ENCODE assay signal across 30 cellular contexts in the genomic region with DNA sequence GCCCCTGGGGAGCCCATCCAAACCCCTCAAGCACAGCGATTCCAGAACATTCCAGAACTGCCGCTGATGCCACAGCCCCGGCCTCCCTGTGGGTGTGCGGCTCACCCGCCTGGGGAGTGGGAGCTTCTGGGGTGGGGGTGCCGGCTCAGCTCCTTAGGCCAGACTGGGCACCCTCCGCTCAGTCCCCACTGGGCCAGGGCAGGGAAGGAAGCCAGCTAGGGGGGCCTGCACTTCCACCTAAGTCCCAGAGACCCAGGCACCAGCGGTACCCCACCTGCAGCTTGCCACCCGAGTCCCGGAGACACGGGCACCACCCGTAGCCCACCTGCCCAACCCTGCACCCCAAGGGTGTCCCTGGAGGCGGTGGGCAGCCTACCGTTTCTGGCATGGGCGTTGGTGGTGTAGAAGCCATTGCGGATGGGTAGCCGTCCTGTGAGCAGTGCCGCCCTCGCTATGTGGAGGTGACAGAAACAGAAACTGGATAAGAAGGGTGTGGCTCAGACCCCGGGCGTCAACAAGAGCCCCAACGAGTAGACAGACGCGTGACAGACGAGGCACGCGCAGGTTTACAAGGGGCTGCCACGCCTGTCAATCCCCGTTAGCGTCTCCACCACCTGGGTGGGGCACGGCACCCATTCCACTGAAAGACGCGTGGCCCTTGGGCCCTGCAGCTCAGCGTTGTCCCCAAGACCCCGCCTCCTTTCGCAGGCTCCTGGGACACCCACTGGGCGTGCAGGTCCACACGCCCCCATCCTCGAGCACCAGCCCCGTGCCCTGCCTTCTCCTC. TPM values are rescaled to one million over a fixed set of nuclear protein-coding genes. Genes with fewer than 3 reads are reported as not detected.
"Had no signal": no experiment of that assay in that cellular context is flagged by ENCODE, and none has a peak within 500 bp of the region (broad histone marks: within the 10 kb centered on the region; RNA-seq: fewer than 3 reads in every experiment).

No MANE protein-coding gene starts in this region.

- H3K9me3 Mint-ChIP-seq: activated CD4-positive, alpha-beta T cell treated with anti-CD3 and anti-CD28 coated beads, Interleukin-2, amount 10 ng/mL, durations not matched to agents 24 days and 14 days; activated CD8-positive, alpha-beta T cell treated with anti-CD3 and anti-CD28 coated beads for 36 hours; activated naive CD4-positive, alpha-beta T cell treated with anti-CD3 and anti-CD28 coated beads, Interleukin-2, amount 10 ng/mL, durations not matched to agents 7 days and 5 days; activated naive CD8-positive, alpha-beta T cell treated with anti-CD3 and anti-CD28 coated beads, Interleukin-2, amount 50 U/mL, for 24 hours; activated T-cell treated with anti-CD3 and anti-CD28 coated beads, Interleukin-2, amount 50 U/mL, for 4 hours; activated T-helper 1 cell treated with anti-CD3 and anti-CD28 coated beads, Interleukin-12 subunit alpha, Interleukin-12 subunit beta, Interleukin-2, Interleukin-4 antibody, amounts not matched to agents 30 ng/mL and 10 ng/mL and 1 ng/mL, durations not matched to agents 14 hours and 24 hours and 36 hours; brain; T-helper 1 cell treated with Interleukin-12 subunit alpha and Interleukin-12 subunit beta and Interleukin-4 antibody, amounts not matched to agents 30 μg/mL and 1 μg/mL, for 36 hours; T-helper 2 cell treated with Interferon-gamma antibody and Interleukin-4, amounts not matched to agents 5 μg/mL and 100 μg/mL, for 36 hours had no signal

- H3K4me1 Mint-ChIP-seq: activated CD4-positive, alpha-beta T cell treated with anti-CD3 and anti-CD28 coated beads, Interleukin-2, amount 10 ng/mL, durations not matched to agents 24 days and 14 days; activated naive CD4-positive, alpha-beta T cell treated with anti-CD3 and anti-CD28 coated beads, Interleukin-2, amount 10 ng/mL, durations not matched to agents 7 days and 5 days; activated naive CD8-positive, alpha-beta T cell treated with anti-CD3 and anti-CD28 coated beads, Interleukin-2, amount 50 U/mL, for 24 hours had no signal

- ATAC-seq: activated CD8-positive, alpha-beta T cell treated with anti-CD3 and anti-CD28 coated beads for 36 hours; activated naive CD8-positive, alpha-beta T cell treated with anti-CD3 and anti-CD28 coated beads, Interleukin-2, amount 50 U/mL, for 24 hours; activated T-cell treated with anti-CD3 and anti-CD28 coated beads, Interleukin-2, amount 50 U/mL, for 4 hours; Panc1 had no signal

- H3K36me3 ChIP-seq: SJCRH30 had no signal

- H3K9me3 ChIP-seq: SJCRH30 had no signal

- H3K27me3 Mint-ChIP-seq: activated CD4-positive, alpha-beta T cell treated with anti-CD3 and anti-CD28 coated beads, Interleukin-2, amount 10 ng/mL, durations not matched to agents 24 days and 14 days; activated CD8-positive, alpha-beta T cell treated with anti-CD3 and anti-CD28 coated beads for 36 hours; activated naive CD4-positive, alpha-beta T cell treated with anti-CD3 and anti-CD28 coated beads, Interleukin-2, amount 10 ng/mL, durations not matched to agents 7 days and 5 days; activated naive CD8-positive, alpha-beta T cell; activated naive CD8-positive, alpha-beta T cell treated with anti-CD3 and anti-CD28 coated beads, Interleukin-2, amount 50 U/mL, for 24 hours; brain had no signal

- H3K27ac ChIP-seq: SJCRH30, SK-N-MC had no signal

- H3K36me3 Mint-ChIP-seq: activated naive CD8-positive, alpha-beta T cell; brain had no signal

- H3K4me1 ChIP-seq: SJCRH30 had no signal

- H3K27ac Mint-ChIP-seq: activated CD4-positive, alpha-beta T cell treated with anti-CD3 and anti-CD28 coated beads, Interleukin-2, amount 10 ng/mL, durations not matched to agents 24 days and 14 days; activated CD8-positive, alpha-beta T cell treated with anti-CD3 and anti-CD28 coated beads for 36 hours; activated naive CD4-positive, alpha-beta T cell treated with anti-CD3 and anti-CD28 coated beads, Interleukin-2, amount 10 ng/mL, durations not matched to agents 7 days and 5 days; activated naive CD8-positive, alpha-beta T cell; activated naive CD8-positive, alpha-beta T cell treated with anti-CD3 and anti-CD28 coated beads, Interleukin-2, amount 50 U/mL, for 24 hours; activated T-helper 1 cell treated with anti-CD3 and anti-CD28 coated beads, Interleukin-12 subunit alpha, Interleukin-12 subunit beta, Interleukin-2, Interleukin-4 antibody, amounts not matched to agents 30 ng/mL and 10 ng/mL and 1 ng/mL, durations not matched to agents 14 hours and 24 hours and 36 hours; brain; T-helper 1 cell treated with Interleukin-12 subunit alpha and Interleukin-12 subunit beta and Interleukin-4 antibody, amounts not matched to agents 30 μg/mL and 1 μg/mL, for 36 hours; T-helper 2 cell treated with Interferon-gamma antibody and Interleukin-4, amounts not matched to agents 5 μg/mL and 100 μg/mL, for 36 hours had no signal

- DNase-seq: activated CD4-positive, alpha-beta T cell treated with anti-CD3 and anti-CD28 coated beads, Interleukin-2, amount 10 ng/mL, durations not matched to agents 24 days and 14 days; activated CD4-positive, alpha-beta T cell treated with anti-CD3 and anti-CD28 coated beads, Interleukin-2, amount 50 U/mL, for 4 hours; activated CD8-positive, alpha-beta T cell treated with anti-CD3 and anti-CD28 coated beads for 36 hours; activated naive CD4-positive, alpha-beta T cell treated with anti-CD3 and anti-CD28 coated beads, Interleukin-2, amount 10 ng/mL, durations not matched to agents 7 days and 5 days; activated naive CD8-positive, alpha-beta T cell treated with anti-CD3 and anti-CD28 coated beads, Interleukin-2, amount 50 U/mL, for 24 hours; activated T-cell treated with anti-CD3 and anti-CD28 coated beads for 4 hours; activated T-cell treated with anti-CD3 and anti-CD28 coated beads, Interleukin-2, amount 50 U/mL, for 4 hours; central memory CD4-positive, alpha-beta T cell; Karpas-422; NCI-H1105 treated with DMSO at 0.1 percent for 48 hours; NCI-H1436; NCI-H1694; NCI-H1930; NCI-H2081 treated with DMSO at 0.1 percent for 48 hours; NCI-H226; NCI-H446 treated with DMSO at 0.1 percent for 48 hours; NCI-H524; SHP77; SJCRH30 had no signal

- H3K4me3 Mint-ChIP-seq: activated CD4-positive, alpha-beta T cell treated with anti-CD3 and anti-CD28 coated beads, Interleukin-2, amount 10 ng/mL, durations not matched to agents 24 days and 14 days; activated CD8-positive, alpha-beta T cell treated with anti-CD3 and anti-CD28 coated beads for 36 hours; activated naive CD4-positive, alpha-beta T cell treated with anti-CD3 and anti-CD28 coated beads, Interleukin-2, amount 10 ng/mL, durations not matched to agents 7 days and 5 days; activated naive CD8-positive, alpha-beta T cell; activated naive CD8-positive, alpha-beta T cell treated with anti-CD3 and anti-CD28 coated beads, Interleukin-2, amount 50 U/mL, for 24 hours; activated T-cell treated with anti-CD3 and anti-CD28 coated beads, Interleukin-2, amount 50 U/mL, for 4 hours; activated T-helper 1 cell treated with anti-CD3 and anti-CD28 coated beads, Interleukin-12 subunit alpha, Interleukin-12 subunit beta, Interleukin-2, Interleukin-4 antibody, amounts not matched to agents 30 ng/mL and 10 ng/mL and 1 ng/mL, durations not matched to agents 14 hours and 24 hours and 36 hours; brain; T-helper 1 cell treated with Interleukin-12 subunit alpha and Interleukin-12 subunit beta and Interleukin-4 antibody, amounts not matched to agents 30 μg/mL and 1 μg/mL, for 36 hours; T-helper 2 cell treated with Interferon-gamma antibody and Interleukin-4, amounts not matched to agents 5 μg/mL and 100 μg/mL, for 36 hours had no signal

- H3K4me3 ChIP-seq: SJCRH30, SK-N-MC had no signal

- H3K27me3 ChIP-seq: SJCRH30 had no signal

RNA-seq across cellular contexts. Expression of gene PABPN1L, which starts 24.7 kb away (rescaled TPM):
- total RNA-seq: activated CD4-positive, alpha-beta T cell treated with anti-CD3 and anti-CD28 coated beads, Interleukin-2, amount 10 ng/mL, durations not matched to agents 24 days and 14 days; activated CD8-positive, alpha-beta memory T cell treated with anti-CD3 and anti-CD28 coated beads for 36 hours; activated CD8-positive, alpha-beta T cell treated with anti-CD3 and anti-CD28 coated beads for 36 hours; activated T-cell treated with anti-CD3 and anti-CD28 coated beads, Interleukin-2, amount 50 U/mL, for 4 hours; activated T-helper 1 cell treated with anti-CD3 and anti-CD28 coated beads, Interleukin-12 subunit alpha, Interleukin-12 subunit beta, Interleukin-2, Interleukin-4 antibody, amounts not matched to agents 30 ng/mL and 10 ng/mL and 1 ng/mL, durations not matched to agents 14 hours and 24 hours and 36 hours; bronchial epithelial cell; MCF 10A; RPMI7951; SJCRH30 had no signal
